ENCODE assay signal across 8 cellular contexts in the genomic region with DNA sequence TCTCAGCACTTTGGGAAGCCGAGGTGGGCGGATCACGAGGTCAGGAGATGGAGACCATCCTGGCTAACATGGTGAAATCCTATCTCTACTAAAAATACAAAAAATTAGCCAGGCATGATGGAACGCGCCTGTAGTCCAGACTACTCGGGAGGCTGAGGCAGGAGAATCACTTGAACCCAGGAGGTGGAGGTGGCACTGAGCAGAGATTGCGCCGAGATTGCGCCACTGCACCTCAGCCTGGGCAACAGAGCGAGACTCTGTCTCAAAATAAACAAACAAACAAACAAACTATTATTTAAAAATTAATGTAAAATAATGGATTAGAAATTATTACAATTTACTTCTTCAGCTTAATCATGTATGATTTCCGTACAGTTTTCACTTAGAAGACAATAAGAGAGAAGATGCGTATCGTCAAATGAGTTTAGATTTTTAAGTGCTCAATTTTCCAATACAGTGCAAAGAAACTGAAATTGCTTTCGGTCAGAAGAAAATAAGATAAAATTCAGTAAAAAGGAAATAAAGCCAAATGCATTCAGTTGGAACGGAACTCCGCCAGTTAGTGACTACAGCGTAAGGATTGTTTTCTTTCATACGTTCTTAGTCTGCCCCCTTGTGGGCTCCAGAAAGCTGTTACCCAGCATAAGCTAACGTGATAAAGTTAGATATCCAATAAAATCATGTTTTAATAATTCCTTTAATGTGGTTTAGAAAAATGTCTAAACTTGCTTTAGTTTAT. TPM values are rescaled to one million over a fixed set of nuclear protein-coding genes. Genes with fewer than 3 reads are reported as not detected.
DNase-seq lines count a peak whose midpoint lies in the region; TF ChIP-seq lines count a peak whose summit lies in the region.

No MANE protein-coding gene starts in this region.

- H3K9me3 ChIP-seq in uterus = no peaks in the 10 kb centered on the region

- TF ChIP-seq POLR2A in erythroblast (IDR thresholded peaks at IDR 0.05; ENCODE audit: low read length) (no peak), uterus (IDR thresholded peaks at IDR 0.05) (no peak)

- intact Hi-C loops in uterus (cut with DNase I; ENCODE audit: low total_unique reads) = no loop called here

- H3K9me3 Mint-ChIP-seq in HFFc6 = no peaks in the 10 kb centered on the region

- H3K4me3 Mint-ChIP-seq in HFFc6 = no peak overlapping the region

- no peaks in the 10 kb centered on the region for H3K36me3 Mint-ChIP-seq in HFFc6 (ENCODE audit: low read depth)

- H3K27me3 Mint-ChIP-seq in HFFc6 (ENCODE audit: insufficient read depth) = no peaks in the 10 kb centered on the region

- H3K4me1 ChIP-seq in uterus = no peaks in the 10 kb centered on the region

- no peak overlapping the region for H3K27ac ChIP-seq in uterus

- no peak overlapping the region for H3K27ac Mint-ChIP-seq in HFFc6

- no peaks in the 10 kb centered on the region for H3K36me3 ChIP-seq in uterus

- peak; percentile 10 for DNase-seq in 8988T
- peak; percentile 74 for DNase-seq in GM03348 (ENCODE audit: low spot score)
- DNase-seq in HFFc6 = peak; percentile 74
- DNase-seq in NCI-H1436 (lab: John Stamatoyannopoulos, UW) = peak; percentile 76
- peak; percentile 17 to 68 for DNase-seq in SW 1271 (lab: John Stamatoyannopoulos, UW)
- peak; percentile 78 to 85 for DNase-seq in erythroblast (lab: John Stamatoyannopoulos, UW)
- DNase-seq in myocyte (ENCODE audit: low read depth) = peak; percentile 83
- DNase-seq in uterus = peak; percentile 28 to 60

- TF ChIP-seq CTCF in HFFc6 (IDR thresholded peaks at IDR 0.05) = peak; percentile 91
- TF ChIP-seq CTCF in uterus (IDR thresholded peaks at IDR 0.05) = peak; percentile 63 to 86 (median 80)

- no peaks in the 10 kb centered on the region for H3K27me3 ChIP-seq in uterus

- H3K4me1 Mint-ChIP-seq in HFFc6 (ENCODE audit: low read depth) = peaks cover 45% of the 10 kb centered on the region

- H3K4me3 ChIP-seq in uterus = no peak overlapping the region

RNA-seq across cellular contexts. Expression of a gene that starts 24.8 kb away (rescaled TPM):
- not detected for total RNA-seq in HFFc6 (2021; fragmentation: NEBNext Ultra II Directional; extraction: Animal tissue kit (Norgen Biotek cat#: 25700))
- not detected in 2 replicates for total RNA-seq in myocyte
- not detected for polyA plus RNA-seq in myocyte (2012)
- total RNA-seq in uterus = under 1 TPM in 1 of 4 donors, not detected in 3; 0.35 TPM

RNA-seq across cellular contexts. Expression of a gene that starts 34.7 kb away (rescaled TPM):
- not detected for total RNA-seq in HFFc6 (2021; fragmentation: NEBNext Ultra II Directional; extraction: Animal tissue kit (Norgen Biotek cat#: 25700))
- not detected in 2 replicates for total RNA-seq in myocyte
- not detected for polyA plus RNA-seq in myocyte (2012)
- under 1 TPM in 2 of 4 donors, not detected in 2; 0.21 to 0.59 TPM for total RNA-seq in uterus

Comparison
In these comparisons a context has a peak if more than half of its experiments do, and no peak if none do; other contexts are left out.
1. DNase-seq: peak in every context shown above with its lines; median percentile 83 in myocyte; 82 in erythroblast; 76 in NCI-H1436; 74 in GM03348; 74 in HFFc6; 44 in uterus; 42 in SW 1271; 10 in 8988T.